ENCODE assay signal across 11 cellular contexts in the genomic region with DNA sequence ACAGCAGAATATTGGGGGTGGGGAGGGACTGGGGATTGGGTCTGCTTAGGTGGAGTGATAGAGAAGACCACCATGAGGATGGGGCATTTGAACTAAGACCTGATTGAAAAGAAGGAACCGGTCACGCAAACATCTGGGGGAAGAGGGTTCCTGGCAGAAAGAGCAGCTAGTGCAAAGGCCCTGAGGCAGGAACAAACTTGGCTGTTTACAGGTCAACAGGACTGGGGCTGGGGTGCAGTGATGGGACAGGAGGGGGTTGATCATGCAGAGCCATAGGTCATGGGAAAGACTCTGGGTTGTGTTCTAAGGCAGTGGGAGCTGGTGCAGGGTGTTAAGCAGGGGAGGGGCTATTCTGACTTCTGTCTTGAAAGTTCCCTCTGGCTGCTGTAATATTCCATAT. TPM values are rescaled to one million over a fixed set of nuclear protein-coding genes. Genes with fewer than 3 reads are reported as not detected.
A peak's percentile ranks its signal among the peaks of the same experiment; 100 is the strongest.
DNase-seq lines count a peak whose midpoint lies in the region; ATAC-seq and TF ChIP-seq lines count a peak whose summit lies in the region.
"Had no signal": no experiment of that assay in that cellular context is flagged by ENCODE, and none has a peak within 500 bp of the region (broad histone marks: within the 10 kb centered on the region; RNA-seq: fewer than 3 reads in every experiment).

No MANE protein-coding gene starts in this region.

- peaks cover 22% of the 10 kb centered on the region for H3K4me1 Mint-ChIP-seq in activated CD4-positive, alpha-beta T cell treated with anti-CD3 and anti-CD28 coated beads for 36 hours
- peaks cover 18% of the 10 kb centered on the region for H3K4me1 Mint-ChIP-seq in activated naive CD8-positive, alpha-beta T cell treated with anti-CD3 and anti-CD28 coated beads, Interleukin-2, amount 10 ng/mL, durations not matched to agents 7 days and 5 days
- peaks cover 26% of the 10 kb centered on the region for H3K4me1 Mint-ChIP-seq in nephron progenitor cell

- H3K36me3 Mint-ChIP-seq in activated CD4-positive, alpha-beta T cell treated with anti-CD3 and anti-CD28 coated beads for 36 hours (ENCODE audit: low read depth), result peaks cover 31% of the 10 kb centered on the region
- peaks cover 13% of the 10 kb centered on the region for H3K36me3 Mint-ChIP-seq in activated naive CD8-positive, alpha-beta T cell treated with anti-CD3 and anti-CD28 coated beads, Interleukin-2, amount 10 ng/mL, durations not matched to agents 7 days and 5 days
- peaks cover 26% of the 10 kb centered on the region for H3K36me3 Mint-ChIP-seq in nephron progenitor cell (ENCODE audit: low read depth)

- CTCF ChIA-PET in activated CD4-positive, alpha-beta T cell treated with anti-CD3 and anti-CD28 coated beads for 36 hours (lab: Charles Lee), result no interaction called here

- ATAC-seq in activated CD4-positive, alpha-beta T cell treated with anti-CD3 and anti-CD28 coated beads for 36 hours, result no peak
- ATAC-seq in activated naive CD8-positive, alpha-beta T cell treated with anti-CD3 and anti-CD28 coated beads, Interleukin-2, amount 10 ng/mL, durations not matched to agents 7 days and 5 days (ENCODE audit: low read depth), result no peak
- ATAC-seq in GM21723 (IDR thresholded peaks at IDR 0.05; ENCODE audit: unreplicated experiment) (no peak), GM19397 (IDR thresholded peaks at IDR 0.05; ENCODE audit: unreplicated experiment) (no peak)
- ATAC-seq: left ventricle myocardium superior had no signal

- POLR2A ChIA-PET in activated CD4-positive, alpha-beta T cell treated with anti-CD3 and anti-CD28 coated beads for 36 hours (lab: Charles Lee), result no interaction called here
- POLR2A ChIA-PET in activated naive CD8-positive, alpha-beta T cell treated with anti-CD3 and anti-CD28 coated beads, Interleukin-2, amount 10 ng/mL, durations not matched to agents 7 days and 5 days (lab: Charles Lee), result no interaction called here

- DNase-seq in activated CD4-positive, alpha-beta T cell treated with anti-CD3 and anti-CD28 coated beads for 36 hours, result no peak
- DNase-seq in activated CD4-positive, alpha-beta T cell treated with anti-CD3 and anti-CD28 coated beads, Interleukin-2, amount 50 U/mL, for 4 hours, result no peak
- DNase-seq in NB4 (ENCODE audit: low read depth) (no peak), nephron progenitor cell (no peak)
- no peak for DNase-seq in activated naive CD8-positive, alpha-beta T cell treated with anti-CD3 and anti-CD28 coated beads, Interleukin-2, amount 10 ng/mL, durations not matched to agents 7 days and 5 days
- no peak for DNase-seq in stimulated activated CD4-positive, alpha-beta T cell treated with anti-CD3 and anti-CD28 coated beads, Interleukin-2, amount 100 ng/mL, for 48 hours
- DNase-seq: GF-D8, left ventricle myocardium superior, NCI-H1092 had no signal

- TF ChIP-seq POLR2A in NB4 (IDR thresholded peaks at IDR 0.05; ENCODE audit: extremely low read depth, insufficient read length), result no peak

- peak overlapping the region; percentile 34 for H3K27ac Mint-ChIP-seq in activated CD4-positive, alpha-beta T cell treated with anti-CD3 and anti-CD28 coated beads for 36 hours
- H3K27ac Mint-ChIP-seq in activated naive CD8-positive, alpha-beta T cell treated with anti-CD3 and anti-CD28 coated beads, Interleukin-2, amount 10 ng/mL, durations not matched to agents 7 days and 5 days, result peak overlapping the region; percentile 21
- H3K27ac Mint-ChIP-seq in nephron progenitor cell, result peak overlapping the region; percentile 69

- TF ChIP-seq CTCF in NB4 (IDR thresholded peaks at IDR 0.05; ENCODE audit: low read depth, low read length) (no peak), nephron progenitor cell (IDR thresholded peaks at IDR 0.05) (no peak)

- intact Hi-C loops in activated CD4-positive, alpha-beta T cell treated with anti-CD3 and anti-CD28 coated beads for 36 hours (cut with DNase I, micrococcal nuclease), result loop anchor here (5.0 kb wide), 4 partner anchors 47 to 407 kb away; a partner anchor contains a TSS

- peak overlapping the region; percentile 99 for H3K4me3 Mint-ChIP-seq in activated CD4-positive, alpha-beta T cell treated with anti-CD3 and anti-CD28 coated beads for 36 hours
- peak overlapping the region; percentile 99 for H3K4me3 Mint-ChIP-seq in activated naive CD8-positive, alpha-beta T cell treated with anti-CD3 and anti-CD28 coated beads, Interleukin-2, amount 10 ng/mL, durations not matched to agents 7 days and 5 days
- peak overlapping the region; percentile 99 for H3K4me3 Mint-ChIP-seq in nephron progenitor cell

- H3K27me3 Mint-ChIP-seq in activated CD4-positive, alpha-beta T cell treated with anti-CD3 and anti-CD28 coated beads for 36 hours, result no peaks in the 10 kb centered on the region
- H3K27me3 Mint-ChIP-seq in activated naive CD8-positive, alpha-beta T cell treated with anti-CD3 and anti-CD28 coated beads, Interleukin-2, amount 10 ng/mL, durations not matched to agents 7 days and 5 days, result no peaks in the 10 kb centered on the region
- no peaks in the 10 kb centered on the region for H3K27me3 Mint-ChIP-seq in nephron progenitor cell (ENCODE audit: low read depth, poor library complexity)

- H3K4me3 ChIP-seq in NB4 (ENCODE audit: low read depth, low read length), result peak overlapping the region; percentile 13

- H3K9me3 Mint-ChIP-seq in activated CD4-positive, alpha-beta T cell treated with anti-CD3 and anti-CD28 coated beads for 36 hours (ENCODE audit: low read depth), result no peaks in the 10 kb centered on the region
- H3K9me3 Mint-ChIP-seq in activated naive CD8-positive, alpha-beta T cell treated with anti-CD3 and anti-CD28 coated beads, Interleukin-2, amount 10 ng/mL, durations not matched to agents 7 days and 5 days, result no peaks in the 10 kb centered on the region
- no peaks in the 10 kb centered on the region for H3K9me3 Mint-ChIP-seq in nephron progenitor cell

RNA-seq across cellular contexts. Expression of a gene that starts 1.9 kb away (rescaled TPM):
- 10 to 100 TPM; 42.5 to 45.6 TPM for total RNA-seq in activated CD4-positive, alpha-beta T cell treated with anti-CD3 and anti-CD28 coated beads for 36 hours
- total RNA-seq in activated naive CD8-positive, alpha-beta T cell treated with anti-CD3 and anti-CD28 coated beads, Interleukin-2, amount 10 ng/mL, durations not matched to agents 7 days and 5 days, result 10 to 100 TPM; 43.6 to 53.2 TPM

RNA-seq across cellular contexts. Expression of a gene that starts 18.9 kb away (rescaled TPM):
- total RNA-seq in activated CD4-positive, alpha-beta T cell treated with anti-CD3 and anti-CD28 coated beads for 36 hours, result 1 to 10 TPM; 1.1 to 1.5 TPM
- total RNA-seq in activated naive CD8-positive, alpha-beta T cell treated with anti-CD3 and anti-CD28 coated beads, Interleukin-2, amount 10 ng/mL, durations not matched to agents 7 days and 5 days, result 1 to 10 TPM; 1.0 TPM

RNA-seq across cellular contexts. Expression of a gene that starts 50.4 kb away (rescaled TPM):
- total RNA-seq in activated CD4-positive, alpha-beta T cell treated with anti-CD3 and anti-CD28 coated beads for 36 hours, result 1 to 10 TPM; 6.7 to 7.7 TPM
- total RNA-seq in activated naive CD8-positive, alpha-beta T cell treated with anti-CD3 and anti-CD28 coated beads, Interleukin-2, amount 10 ng/mL, durations not matched to agents 7 days and 5 days, result 10 to 100 TPM in 1 of 2 experiments, 1 to 10 TPM in 1; 9.4 to 10.6 TPM

RNA-seq across cellular contexts. Expression of a gene that starts 50.6 kb away (rescaled TPM):
- total RNA-seq in activated CD4-positive, alpha-beta T cell treated with anti-CD3 and anti-CD28 coated beads for 36 hours, result 10 to 100 TPM; 32.9 to 40.3 TPM
- total RNA-seq in activated naive CD8-positive, alpha-beta T cell treated with anti-CD3 and anti-CD28 coated beads, Interleukin-2, amount 10 ng/mL, durations not matched to agents 7 days and 5 days, result 10 to 100 TPM; 22.9 to 29.9 TPM
